In genomic region chr5:35803221-35803651, GRCh38 we compare ENCODE assay signal across 9 cellular contexts. TPM values are rescaled to one million over a fixed set of nuclear protein-coding genes. Genes with fewer than 3 reads are reported as not detected.
DNase-seq lines count a peak whose midpoint lies in the region; ATAC-seq and TF ChIP-seq lines count a peak whose summit lies in the region.
"Had no signal": no experiment of that assay in that cellular context is flagged by ENCODE, and none has a peak within 500 bp of the region (broad histone marks: within the 10 kb centered on the region; RNA-seq: fewer than 3 reads in every experiment).

No MANE protein-coding gene starts in this region.

- H3K36me3 ChIP-seq in left lung (no peaks in the 10 kb centered on the region), ascending aorta (no peaks in the 10 kb centered on the region)

- H3K27me3 ChIP-seq in left lung (no peaks in the 10 kb centered on the region), ascending aorta (no peaks in the 10 kb centered on the region)

- DNase-seq in GM03348 (ENCODE audit: low spot score) (peak; percentile 67), NCI-H2227 treated with DMSO at 0.1 percent for 48 hours (lab: John Stamatoyannopoulos, UW) (peak; percentile 1), cardiac fibroblast (ENCODE audit: low read depth in 2 of 2) (peak; percentile 56 to 60), left lung (peak in 1 of 2 donors; percentile 42), SIG-M5 treated with dmso at 0.1 percent for 504 hours (lab: John Stamatoyannopoulos, UW; ENCODE audit: unreplicated experiment) (no peak), ascending aorta (ENCODE audit: low spot score in 2 of 2) (no peak), ureter (ENCODE audit: low spot score) (no peak)

- H3K27ac ChIP-seq in left lung (peak overlapping the region in 1 of 2 donors; percentile 7), ascending aorta (no peak overlapping the region)

- H3K4me1 ChIP-seq in left lung (peaks cover 0 to 14% of the 10 kb centered on the region in 2 donors), ascending aorta (no peaks in the 10 kb centered on the region)

- no peaks in the 10 kb centered on the region for H3K9me3 ChIP-seq in left lung
- no peaks in the 10 kb centered on the region for H3K9me3 ChIP-seq in ascending aorta

- H3K4me3 ChIP-seq in cardiac fibroblast (replicated peaks in 1 of 2; ENCODE audit: low read depth in 2 of 2, low read length in 2 of 2): no peak overlapping the region
- H3K4me3 ChIP-seq in left lung: no peak overlapping the region
- no peak overlapping the region for H3K4me3 ChIP-seq in ascending aorta

- TF ChIP-seq CTCF in cardiac fibroblast (IDR thresholded peaks at IDR 0.05; ENCODE audit: low read depth, low read length) (no peak), left lung (IDR thresholded peaks at IDR 0.05) (no peak), ascending aorta (IDR thresholded peaks at IDR 0.05) (no peak)

- peak; percentile 88 for ATAC-seq in left lung
- no peak for ATAC-seq in GM19035 (IDR thresholded peaks at IDR 0.05; ENCODE audit: unreplicated experiment)

- intact Hi-C loops in left lung (cut with DNase I): no loop called here
- intact Hi-C loops in ascending aorta (cut with DNase I): no loop called here

RNA-seq across cellular contexts. Expression of gene IL7R, which starts 53.5 kb away (rescaled TPM):
- total RNA-seq in left lung (100 to 1,000 TPM; 101 to 144 TPM), ascending aorta (6.6 TPM), ureter (34.9 TPM)
- total RNA-seq: NCI-H460 had no signal

Comparison
In these comparisons a context has a peak if more than half of its experiments do, and no peak if none do; other contexts are left out.
1. DNase-seq: peak in GM03348 (single experiment), NCI-H2227 treated with DMSO at 0.1 percent for 48 hours (single experiment) and cardiac fibroblast (2 of 2); none in SIG-M5 treated with dmso at 0.1 percent for 504 hours (single experiment), ascending aorta (0 of 2) and ureter (single experiment).